ENCODE assay signal across 1 cellular context in the genomic region with DNA sequence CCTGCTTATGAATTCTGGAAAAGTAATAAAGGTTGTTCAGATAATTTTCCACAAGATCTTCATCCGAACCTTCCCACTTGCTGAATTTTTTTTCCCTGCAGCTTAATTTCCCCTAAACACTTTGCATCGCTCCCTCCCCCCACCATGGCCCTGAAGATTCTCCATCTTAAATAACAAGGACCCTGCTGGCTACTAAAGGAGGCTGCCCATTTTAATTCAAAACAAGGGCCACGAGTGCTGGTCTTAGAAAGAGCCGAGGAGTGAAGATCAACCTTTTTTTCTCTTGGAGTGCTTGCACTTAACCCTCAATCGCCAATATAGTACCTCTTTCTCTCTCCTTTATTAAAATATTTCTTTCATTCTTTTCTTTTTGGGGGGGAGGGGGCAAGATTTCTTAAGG.
TF ChIP-seq lines count a peak whose summit lies in the region.

No MANE protein-coding gene starts in this region.

TF ChIP-seq in H1, 55 proteins besides CTCF, POLR2A, EP300 and RAD21 (continued from another document):
- no peak for TF ChIP-seq CHD1 (IDR thresholded peaks at IDR 0.05; ENCODE audit: low read depth, low read length)
- peak; percentile 63 for TF ChIP-seq NANOG (IDR thresholded peaks at IDR 0.05; ENCODE audit: insufficient read depth, low read depth, low read length, poor library complexity, severe bottlenecking)
- TF ChIP-seq SRF (IDR thresholded peaks at IDR 0.05; ENCODE audit: low read depth, low read length) = no peak
- no peak for TF ChIP-seq TEAD4 (IDR thresholded peaks at IDR 0.05; ENCODE audit: low read depth, low read length)
- no peak; the same call in 1 of the 2 replicates for TF ChIP-seq SUZ12 (IDR thresholded peaks at IDR 0.05; ENCODE audit: low read length)
- TF ChIP-seq HDAC2 (IDR thresholded peaks at IDR 0.05; ENCODE audit: borderline replicate concordance in 1 of 2, low read depth in 2 of 2, low read length in 2 of 2) = peak; percentile 73 to 79; a peak in 3 of 4 replicates
- TF ChIP-seq RBBP5 (IDR thresholded peaks at IDR 0.05; ENCODE audit: borderline replicate concordance, low read depth, low read length) = no peak
- TF ChIP-seq RFX5 (IDR thresholded peaks at IDR 0.05; ENCODE audit: borderline replicate concordance, low read depth, low read length) = no peak
- TF ChIP-seq ZNF274 (IDR thresholded peaks at IDR 0.05; ENCODE audit: borderline replicate concordance, extremely low read depth, low read length) = no peak
- TF ChIP-seq, protein P1, sequence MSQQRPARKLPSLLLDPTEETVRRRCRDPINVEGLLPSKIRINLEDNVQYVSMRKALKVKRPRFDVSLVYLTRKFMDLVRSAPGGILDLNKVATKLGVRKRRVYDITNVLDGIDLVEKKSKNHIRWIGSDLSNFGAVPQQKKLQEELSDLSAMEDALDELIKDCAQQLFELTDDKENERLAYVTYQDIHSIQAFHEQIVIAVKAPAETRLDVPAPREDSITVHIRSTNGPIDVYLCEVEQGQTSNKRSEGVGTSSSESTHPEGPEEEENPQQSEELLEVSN (IDR thresholded peaks at IDR 0.05) = no peak
- TF ChIP-seq SP1 (IDR thresholded peaks at IDR 0.05; ENCODE audit: low read depth, low read length) = peak; percentile 64; the same call in 1 of the 2 replicates
- TF ChIP-seq CEBPB (IDR thresholded peaks at IDR 0.05; ENCODE audit: low read depth, low read length) = no peak
- no peak for TF ChIP-seq CBX5 (IDR thresholded peaks at IDR 0.05; ENCODE audit: low read depth, low read length)
- TF ChIP-seq, protein P2, sequence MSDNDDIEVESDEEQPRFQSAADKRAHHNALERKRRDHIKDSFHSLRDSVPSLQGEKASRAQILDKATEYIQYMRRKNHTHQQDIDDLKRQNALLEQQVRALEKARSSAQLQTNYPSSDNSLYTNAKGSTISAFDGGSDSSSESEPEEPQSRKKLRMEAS (IDR thresholded peaks at IDR 0.05) = peak; percentile 49; the same call in 1 of the 2 replicates
- TF ChIP-seq RNF2 (IDR thresholded peaks at IDR 0.05; ENCODE audit: borderline replicate concordance, low read depth, low read length, missing control alignments, poor library complexity, severe bottlenecking) = no peak
- no peak; the same call in 1 of the 2 replicates for TF ChIP-seq TBP (IDR thresholded peaks at IDR 0.05; ENCODE audit: low read depth, low read length)
- no peak for TF ChIP-seq TAF1 (IDR thresholded peaks at IDR 0.05; ENCODE audit: low read depth, low read length)
- no peak for TF ChIP-seq PHF8 (conservative IDR thresholded peaks at IDR 0.05; ENCODE audit: low read depth, low read length)
- TF ChIP-seq SIN3A (conservative IDR thresholded peaks at IDR 0.05 in 1 of 2, IDR thresholded peaks at IDR 0.05 in 1 of 2; ENCODE audit: low read depth in 1 of 2, low read length in 2 of 2) = 0 out of 4 replicates have a peak, but pooled peaks have one; percentile 12 to 39
- no peak for TF ChIP-seq GTF2F1 (IDR thresholded peaks at IDR 0.05; ENCODE audit: borderline replicate concordance, low read depth, low read length)
- no peak for TF ChIP-seq SP4 (IDR thresholded peaks at IDR 0.05; ENCODE audit: low read length)
- TF ChIP-seq EGR1 (IDR thresholded peaks at IDR 0.05; ENCODE audit: borderline replicate concordance, low read depth, low read length) = no peak
- TF ChIP-seq BCL11A (IDR thresholded peaks at IDR 0.05; ENCODE audit: low read depth in 2 of 2, low read length in 2 of 2) = no peak
- TF ChIP-seq, protein P3, sequence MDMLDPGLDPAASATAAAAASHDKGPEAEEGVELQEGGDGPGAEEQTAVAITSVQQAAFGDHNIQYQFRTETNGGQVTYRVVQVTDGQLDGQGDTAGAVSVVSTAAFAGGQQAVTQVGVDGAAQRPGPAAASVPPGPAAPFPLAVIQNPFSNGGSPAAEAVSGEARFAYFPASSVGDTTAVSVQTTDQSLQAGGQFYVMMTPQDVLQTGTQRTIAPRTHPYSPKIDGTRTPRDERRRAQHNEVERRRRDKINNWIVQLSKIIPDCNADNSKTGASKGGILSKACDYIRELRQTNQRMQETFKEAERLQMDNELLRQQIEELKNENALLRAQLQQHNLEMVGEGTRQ (IDR thresholded peaks at IDR 0.05; ENCODE audit: low read length) = no peak
- TF ChIP-seq MAFK (IDR thresholded peaks at IDR 0.05; ENCODE audit: low read depth, low read length) = no peak
- peak; percentile 81 for TF ChIP-seq YY1 (IDR thresholded peaks at IDR 0.05; ENCODE audit: low read depth, low read length)
- TF ChIP-seq POU5F1 (IDR thresholded peaks at IDR 0.05; ENCODE audit: low read depth, low read length) = 0 out of 2 replicates have a peak, but pooled peaks have one; percentile 38
- TF ChIP-seq ASH2L (IDR thresholded peaks at IDR 0.05; ENCODE audit: low read length) = no peak
- no peak for TF ChIP-seq EZH2 (IDR thresholded peaks at IDR 0.05; ENCODE audit: low read depth, low read length, severe bottlenecking)
